ENCODE assay signal across 1 cellular context in genomic region chr1:15388201-15388880, GRCh38.
TF ChIP-seq lines count a peak whose summit lies in the region.

No MANE protein-coding gene starts in this region.

TF ChIP-seq in IMR-90, 13 proteins besides CTCF, POLR2A, EP300 and RAD21 (continued from another document):
- TF ChIP-seq, protein P1, sequence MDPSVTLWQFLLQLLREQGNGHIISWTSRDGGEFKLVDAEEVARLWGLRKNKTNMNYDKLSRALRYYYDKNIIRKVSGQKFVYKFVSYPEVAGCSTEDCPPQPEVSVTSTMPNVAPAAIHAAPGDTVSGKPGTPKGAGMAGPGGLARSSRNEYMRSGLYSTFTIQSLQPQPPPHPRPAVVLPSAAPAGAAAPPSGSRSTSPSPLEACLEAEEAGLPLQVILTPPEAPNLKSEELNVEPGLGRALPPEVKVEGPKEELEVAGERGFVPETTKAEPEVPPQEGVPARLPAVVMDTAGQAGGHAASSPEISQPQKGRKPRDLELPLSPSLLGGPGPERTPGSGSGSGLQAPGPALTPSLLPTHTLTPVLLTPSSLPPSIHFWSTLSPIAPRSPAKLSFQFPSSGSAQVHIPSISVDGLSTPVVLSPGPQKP (IDR thresholded peaks at IDR 0.05; ENCODE audit: borderline replicate concordance, low read depth, low read length) = no peak
- TF ChIP-seq SMC3 (IDR thresholded peaks at IDR 0.05; ENCODE audit: low read depth, low read length) (no peak), BHLHE40 (IDR thresholded peaks at IDR 0.05; ENCODE audit: low read depth, low read length) (no peak), CEBPB (IDR thresholded peaks at IDR 0.05; ENCODE audit: low read depth, low read length) (no peak), RFX5 (IDR thresholded peaks at IDR 0.05; ENCODE audit: low read depth, low read length) (no peak), NFE2L2 (IDR thresholded peaks at IDR 0.05; ENCODE audit: low read depth, low read length) (no peak), CHD1 (IDR thresholded peaks at IDR 0.05; ENCODE audit: low read depth, low read length) (no peak), RCOR1 (IDR thresholded peaks at IDR 0.05; ENCODE audit: insufficient replicate concordance, low read length) (no peak), MXI1 (IDR thresholded peaks at IDR 0.05; ENCODE audit: borderline replicate concordance, low read depth, low read length) (no peak), MAZ (IDR thresholded peaks at IDR 0.05; ENCODE audit: borderline replicate concordance, low read depth, low read length) (no peak), FOS (IDR thresholded peaks at IDR 0.05; ENCODE audit: low read depth, low read length) (no peak), MAFK (IDR thresholded peaks at IDR 0.05; ENCODE audit: low read depth, low read length) (no peak)
